ENCODE assay signal across 12 cellular contexts in genomic region chr4:40212674-40213504, GRCh38. TPM values are rescaled to one million over a fixed set of nuclear protein-coding genes. Genes with fewer than 3 reads are reported as not detected.
DNase-seq lines count a peak whose midpoint lies in the region; ATAC-seq and TF ChIP-seq lines count a peak whose summit lies in the region.
"Had no signal": no experiment of that assay in that cellular context is flagged by ENCODE, and none has a peak within 500 bp of the region (broad histone marks: within the 10 kb centered on the region; RNA-seq: fewer than 3 reads in every experiment).

No MANE protein-coding gene starts in this region.

- H3K4me3 Mint-ChIP-seq in WTC11: no peak overlapping the region
- H3K4me3 Mint-ChIP-seq: nephron progenitor cell had no signal

- 0 out of 2 replicates have a peak, but pooled peaks cover 2% of the 10 kb centered on the region for H3K36me3 Mint-ChIP-seq in WTC11

- no peaks in the 10 kb centered on the region for H3K9me3 Mint-ChIP-seq in WTC11
- H3K9me3 Mint-ChIP-seq: nephron progenitor cell had no signal

- POLR2A ChIA-PET in WTC11 (lab: Charles Lee): no interaction called here

- ATAC-seq in GM18498 (IDR thresholded peaks at IDR 0.05; ENCODE audit: unreplicated experiment) (peak; percentile 42), WTC11 (no peak), left lobe of liver (no peak), HG03342 (IDR thresholded peaks at IDR 0.05; ENCODE audit: unreplicated experiment) (no peak)

- DNase-seq in AG20443 (ENCODE audit: low spot score): peak; percentile 33
- DNase-seq in WTC11 (ENCODE audit: low spot score): no peak
- DNase-seq in fibroblast of villous mesenchyme (ENCODE audit: low read depth): peak; percentile 74
- no peak for DNase-seq in inferior parietal cortex (ENCODE audit: extremely low spot score)
- DNase-seq in ecto neural progenitor cell (ENCODE audit: low spot score): no peak
- DNase-seq in left lobe of liver (ENCODE audit: low spot score): no peak
- DNase-seq: effector CD4-positive, alpha-beta T cell; MM.1S; NCI-H510A treated with DMSO at 0.1 percent for 48 hours; nephron progenitor cell had no signal

- CTCF ChIA-PET in WTC11 (lab: Charles Lee): no interaction called here

- H3K4me1 Mint-ChIP-seq in WTC11: peaks cover 25% of the 10 kb centered on the region
- H3K4me1 Mint-ChIP-seq: nephron progenitor cell had no signal

- H3K27ac Mint-ChIP-seq in WTC11: peak overlapping the region; percentile 1; the same call in 1 of the 2 replicates
- H3K27ac Mint-ChIP-seq: nephron progenitor cell had no signal

- TF ChIP-seq CTCF in WTC11 (IDR thresholded peaks at IDR 0.05) (no peak), fibroblast of villous mesenchyme (IDR thresholded peaks at IDR 0.05; ENCODE audit: insufficient read depth, low read depth, low read length) (no peak)

- H3K4me3 ChIP-seq in fibroblast of villous mesenchyme (ENCODE audit: low read depth, low read length): no peak overlapping the region

- H3K27me3 Mint-ChIP-seq in WTC11 (ENCODE audit: low read depth): no peaks in the 10 kb centered on the region

TF ChIP-seq in WTC11, 78 proteins besides CTCF, POLR2A, EP300 and RAD21 (continues in another document):
- TF ChIP-seq ZMAT4 (CRISPR knock-in tag; IDR thresholded peaks at IDR 0.05): no peak
- no peak for TF ChIP-seq ZNF138 (CRISPR knock-in tag; conservative IDR thresholded peaks at IDR 0.05)
- no peak for TF ChIP-seq NFATC4 (CRISPR knock-in tag; IDR thresholded peaks at IDR 0.05)
- TF ChIP-seq HMGXB4 (CRISPR knock-in tag; IDR thresholded peaks at IDR 0.05): no peak
- TF ChIP-seq ZNF425 (CRISPR knock-in tag; conservative IDR thresholded peaks at IDR 0.05): no peak
- no peak for TF ChIP-seq PRDM15 (CRISPR knock-in tag; IDR thresholded peaks at IDR 0.05)
- TF ChIP-seq ESRRA (CRISPR knock-in tag; IDR thresholded peaks at IDR 0.05; ENCODE audit: borderline replicate concordance): no peak
- TF ChIP-seq NFE2L1 (CRISPR knock-in tag; IDR thresholded peaks at IDR 0.05): no peak
- TF ChIP-seq AR (CRISPR knock-in tag; IDR thresholded peaks at IDR 0.05): no peak
- TF ChIP-seq PREB (CRISPR knock-in tag; IDR thresholded peaks at IDR 0.05; ENCODE audit: borderline replicate concordance): no peak
- no peak for TF ChIP-seq ZNF512 (CRISPR knock-in tag; IDR thresholded peaks at IDR 0.05; ENCODE audit: borderline replicate concordance)
- TF ChIP-seq RORB (CRISPR knock-in tag; IDR thresholded peaks at IDR 0.05): no peak

RNA-seq across cellular contexts. Expression of gene RHOH, which starts 16.1 kb away (rescaled TPM):
- 3.9 to 8.7 TPM (median 7.4 TPM) in 3 replicates for total RNA-seq in WTC11 (2021)
- under 0.01 TPM in 1 of 2 replicates, not detected in the other for total RNA-seq in fibroblast of villous mesenchyme
- 0.70 TPM for total RNA-seq in left lobe of liver

Comparison
In these comparisons a context has a peak if more than half of its experiments do, and no peak if none do; other contexts are left out.
1. DNase-seq: peak in AG20443 (single experiment) and fibroblast of villous mesenchyme (single experiment); none in WTC11 (single experiment), inferior parietal cortex (single experiment), ecto neural progenitor cell (single experiment) and left lobe of liver (single experiment).